ENCODE assay signal across 1 cellular context in the genomic region with DNA sequence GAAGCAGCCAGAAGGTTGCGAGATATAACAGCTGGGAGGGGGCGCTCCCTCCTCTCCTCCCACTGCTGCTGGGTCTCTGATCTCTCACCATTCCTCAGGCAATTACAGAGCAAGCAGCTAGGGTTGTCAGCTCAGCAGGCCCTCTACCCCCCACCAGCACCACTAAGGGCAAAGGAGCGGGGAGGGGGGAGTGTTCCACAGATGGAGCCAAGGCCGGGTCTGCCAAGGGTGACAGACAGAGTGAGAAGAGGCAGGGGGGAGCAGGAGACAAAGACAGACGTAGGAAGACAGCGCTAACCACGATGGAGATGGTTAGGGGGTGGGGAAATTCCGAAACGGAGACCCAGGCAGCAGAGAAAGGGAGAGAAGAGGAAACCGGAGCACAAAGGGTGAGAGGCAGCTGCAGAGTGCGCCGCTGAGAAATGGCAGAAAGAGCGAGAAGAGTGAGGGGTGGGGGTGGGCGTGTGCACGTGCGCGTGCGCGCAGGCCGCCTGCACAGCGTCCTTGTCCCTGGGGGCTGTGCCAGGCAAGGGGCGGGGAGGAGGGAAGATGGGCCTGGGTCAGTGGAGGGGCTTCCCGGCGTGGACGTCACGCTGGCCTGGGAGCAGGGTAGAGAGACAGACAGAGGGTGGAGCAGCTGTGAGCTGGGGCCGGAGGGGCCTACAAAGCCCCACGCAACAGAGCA.
TF ChIP-seq lines count a peak whose summit lies in the region.

No MANE protein-coding gene starts in this region.

TF ChIP-seq in WTC11, 78 proteins besides CTCF, POLR2A, EP300 and RAD21:
- TF ChIP-seq ATF2 (CRISPR knock-in tag; IDR thresholded peaks at IDR 0.05; ENCODE audit: borderline replicate concordance, low read depth) (no peak), ZNF423 (CRISPR knock-in tag; IDR thresholded peaks at IDR 0.05) (peak; percentile 43; the same call in 1 of the 2 replicates)
